ENCODE assay signal across 17 cellular contexts in genomic region chr5:15010936-15011335, GRCh38.
"Had no signal": no experiment of that assay in that cellular context is flagged by ENCODE, and none has a peak within 500 bp of the region (broad histone marks: within the 10 kb centered on the region; RNA-seq: fewer than 3 reads in every experiment).

No MANE protein-coding gene starts in this region.

- H3K27ac ChIP-seq: body of pancreas, esophagus squamous epithelium, spleen, uterus had no signal

- H3K4me3 ChIP-seq: body of pancreas, esophagus squamous epithelium, lung, spleen, uterus had no signal

- DNase-seq: activated CD4-positive, alpha-beta T cell treated with anti-CD3 and anti-CD28 coated beads, Interleukin-2, amount 10 ng/mL, durations not matched to agents 7 days and 5 days; activated CD4-positive, CD25-positive, alpha-beta regulatory T cell; activated CD8-positive, alpha-beta memory T cell treated with anti-CD3 and anti-CD28 coated beads, Interleukin-2, amount 50 U/mL, for 48 hours; activated gamma-delta T cell; activated T-cell treated with anti-CD3 and anti-CD28 coated beads, Interleukin-2, amount 50 U/mL, for 72 hours; amniotic stem cell; body of pancreas; cortex of kidney; effector CD4-positive, alpha-beta T cell; esophagus squamous epithelium; foreskin melanocyte; left cardiac atrium; midbrain; spleen; T-helper 17 cell; uterus had no signal

- H3K4me1 ChIP-seq: uterus had no signal

- H3K36me3 ChIP-seq: esophagus squamous epithelium, spleen, uterus had no signal

- H3K27me3 ChIP-seq: body of pancreas, esophagus squamous epithelium, spleen, uterus had no signal

- H3K9me3 ChIP-seq: body of pancreas, esophagus squamous epithelium, spleen, uterus had no signal
